In genomic region chr22:38272373-38273134, GRCh38 we compare ENCODE assay signal across 8 cellular contexts. TPM values are rescaled to one million over a fixed set of nuclear protein-coding genes. Genes with fewer than 3 reads are reported as not detected.
DNase-seq lines count a peak whose midpoint lies in the region; ATAC-seq and TF ChIP-seq lines count a peak whose summit lies in the region.

Gene TMEM184B, minus strand, starts transcription at chr22:38273010. Its CDS starts 25,049 bp downstream, at chr22:38247961.

- H3K27me3 ChIP-seq in Panc1 (ENCODE audit: control insufficient read depth, insufficient read depth, low read length) (no peaks in the 10 kb centered on the region), fibroblast of lung (ENCODE audit: control insufficient read depth, insufficient read depth, low read length) (no peaks in the 10 kb centered on the region)
- H3K27me3 ChIP-seq in naive thymus-derived CD4-positive, alpha-beta T cell (ENCODE audit: control insufficient read depth in 2 of 2, insufficient read depth in 2 of 2, low read length in 2 of 2): no peaks in the 10 kb centered on the region

- in situ Hi-C loops in Panc1 (cut with HindIII; ENCODE audit: low pct_unique_long_range_greater_than_20kb, low sequenced_read_pairs): no loop called here

- H3K27ac ChIP-seq in 22Rv1: peak within 1 kb of the TSS; percentile 73
- H3K27ac ChIP-seq in Panc1 (ENCODE audit: low read length): peak within 1 kb of the TSS; percentile 89
- H3K27ac ChIP-seq in fibroblast of lung (ENCODE audit: insufficient read depth, low read length): peak within 1 kb of the TSS; percentile 84
- H3K27ac ChIP-seq in naive thymus-derived CD4-positive, alpha-beta T cell (ENCODE audit: low read depth, low read length): peak within 1 kb of the TSS; percentile 89

- H3K9ac ChIP-seq in fibroblast of lung (ENCODE audit: insufficient read depth, low read length): peak within 1 kb of the TSS; percentile 97

- intact Hi-C loops in Panc1 (cut with micrococcal nuclease; ENCODE audit: unreplicated experiment): no loop called here
- intact Hi-C loops in activated T-helper 1 cell treated with anti-CD3 and anti-CD28 coated beads, Interleukin-12 subunit alpha, Interleukin-12 subunit beta, Interleukin-2, Interleukin-4 antibody, amounts not matched to agents 30 ng/mL and 10 ng/mL and 1 ng/mL, durations not matched to agents 14 hours and 24 hours and 36 hours (cut with micrococcal nuclease): loop anchor here (1.0 to 5.0 kb wide), 4 partner anchors 45 to 298 kb away; partner anchors contain the start of genes CSNK1E, DMC1, MAFF and PLA2G6
- intact Hi-C loops in naive thymus-derived CD4-positive, alpha-beta T cell (cut with micrococcal nuclease): loop anchor here (1.0 to 5.0 kb wide), 8 partner anchors 45 to 466 kb away; partner anchors contain the start of genes CSNK1E (in 2 of the 2), PLA2G6 (in 2 of the 2), DDX17 (in 1 of the 2) and DMC1 (in 1 of the 2)

- BruUV-seq in Panc1 (replicated peaks; lab: Mats Ljungman, UMichigan): no TSS peak

- H3K4me3 Mint-ChIP-seq in activated T-helper 1 cell treated with anti-CD3 and anti-CD28 coated beads, Interleukin-12 subunit alpha, Interleukin-12 subunit beta, Interleukin-2, Interleukin-4 antibody, amounts not matched to agents 30 ng/mL and 10 ng/mL and 1 ng/mL, durations not matched to agents 14 hours and 24 hours and 36 hours: peak within 1 kb of the TSS; percentile 87
- peak within 1 kb of the TSS; percentile 90 to 96 (median 94) for H3K4me3 Mint-ChIP-seq in naive thymus-derived CD4-positive, alpha-beta T cell
- H3K4me3 Mint-ChIP-seq in stimulated activated effector memory CD8-positive, alpha-beta T cell treated with anti-CD3 and anti-CD28 coated beads, Interleukin-12 subunit alpha, Interleukin-12 subunit beta, amount 100 ng/mL, for 72 hours: peak within 1 kb of the TSS; percentile 83

- peak within 1 kb of the TSS; percentile 68 to 77 for H3K4me3 ChIP-seq in Panc1 (ENCODE audit: low read depth in 2 of 2, low read length in 2 of 2)
- peak within 1 kb of the TSS; percentile 73 to 94 (median 86) for H3K4me3 ChIP-seq in fibroblast of lung (replicated peaks in 1 of 4; ENCODE audit: control extremely low read depth in 1 of 4, insufficient read depth in 1 of 4, low read depth in 3 of 4, low read length in 4 of 4)
- H3K4me3 ChIP-seq in naive thymus-derived CD4-positive, alpha-beta T cell (ENCODE audit: low read length): peak within 1 kb of the TSS; percentile 77

- H3K36me3 ChIP-seq in Panc1 (ENCODE audit: control insufficient read depth, insufficient read depth, low read length) (peaks cover 5% of the 10 kb centered on the region; the same call in 1 of the 2 replicates), fibroblast of lung (ENCODE audit: control insufficient read depth, insufficient read depth, low read length) (no peaks in the 10 kb centered on the region)
- peaks cover 0 to 5% (median 0%) of the 10 kb centered on the region in 3 experiments for H3K36me3 ChIP-seq in naive thymus-derived CD4-positive, alpha-beta T cell (ENCODE audit: control insufficient read depth in 2 of 3, insufficient read depth in 3 of 3, low read length in 3 of 3)

- H3K27ac Mint-ChIP-seq in activated T-helper 1 cell treated with anti-CD3 and anti-CD28 coated beads, Interleukin-12 subunit alpha, Interleukin-12 subunit beta, Interleukin-2, Interleukin-4 antibody, amounts not matched to agents 30 ng/mL and 10 ng/mL and 1 ng/mL, durations not matched to agents 14 hours and 24 hours and 36 hours: peak within 1 kb of the TSS; percentile 87
- H3K27ac Mint-ChIP-seq in naive thymus-derived CD4-positive, alpha-beta T cell: peak within 1 kb of the TSS; percentile 92 to 99 (median 96)
- peak within 1 kb of the TSS; percentile 99 for H3K27ac Mint-ChIP-seq in stimulated activated effector memory CD8-positive, alpha-beta T cell treated with anti-CD3 and anti-CD28 coated beads, Interleukin-12 subunit alpha, Interleukin-12 subunit beta, amount 100 ng/mL, for 72 hours

- peaks cover 48% of the 10 kb centered on the region for H3K79me2 ChIP-seq in fibroblast of lung (ENCODE audit: control insufficient read depth, insufficient read depth, low read length)

- no peak for DNase-seq in Panc1 (ENCODE audit: low read depth, low spot score)
- peak; percentile 82 for DNase-seq in activated T-helper 1 cell treated with anti-CD3 and anti-CD28 coated beads, Interleukin-12 subunit alpha, Interleukin-12 subunit beta, Interleukin-2, Interleukin-4 antibody, amounts not matched to agents 30 ng/mL and 10 ng/mL and 1 ng/mL, durations not matched to agents 14 hours and 24 hours and 36 hours (ENCODE audit: low spot score)
- peak; percentile 54 to 66 for DNase-seq in fibroblast of lung (ENCODE audit: low read depth in 2 of 2)
- peak; percentile 71 to 93 (median 87) for DNase-seq in naive thymus-derived CD4-positive, alpha-beta T cell
- peak; percentile 89 to 90 for DNase-seq in stimulated activated effector memory CD8-positive, alpha-beta T cell treated with anti-CD3 and anti-CD28 coated beads, Interleukin-12 subunit alpha, Interleukin-12 subunit beta, amount 100 ng/mL, for 72 hours (ENCODE audit: low spot score in 2 of 2)

- H3K36me3 Mint-ChIP-seq in activated T-helper 1 cell treated with anti-CD3 and anti-CD28 coated beads, Interleukin-12 subunit alpha, Interleukin-12 subunit beta, Interleukin-2, Interleukin-4 antibody, amounts not matched to agents 30 ng/mL and 10 ng/mL and 1 ng/mL, durations not matched to agents 14 hours and 24 hours and 36 hours (ENCODE audit: low read depth): peaks cover 4% of the 10 kb centered on the region
- no peaks in the 10 kb centered on the region for H3K36me3 Mint-ChIP-seq in naive thymus-derived CD4-positive, alpha-beta T cell
- peaks cover 13% of the 10 kb centered on the region for H3K36me3 Mint-ChIP-seq in stimulated activated effector memory CD8-positive, alpha-beta T cell treated with anti-CD3 and anti-CD28 coated beads, Interleukin-12 subunit alpha, Interleukin-12 subunit beta, amount 100 ng/mL, for 72 hours

- peaks cover 45% of the 10 kb centered on the region for H3K4me1 Mint-ChIP-seq in activated T-helper 1 cell treated with anti-CD3 and anti-CD28 coated beads, Interleukin-12 subunit alpha, Interleukin-12 subunit beta, Interleukin-2, Interleukin-4 antibody, amounts not matched to agents 30 ng/mL and 10 ng/mL and 1 ng/mL, durations not matched to agents 14 hours and 24 hours and 36 hours (ENCODE audit: low read depth)
- H3K4me1 Mint-ChIP-seq in naive thymus-derived CD4-positive, alpha-beta T cell: peaks cover 33 to 62% (median 54%) of the 10 kb centered on the region in 7 donors
- H3K4me1 Mint-ChIP-seq in stimulated activated effector memory CD8-positive, alpha-beta T cell treated with anti-CD3 and anti-CD28 coated beads, Interleukin-12 subunit alpha, Interleukin-12 subunit beta, amount 100 ng/mL, for 72 hours: peaks cover 59% of the 10 kb centered on the region

- no peaks in the 10 kb centered on the region for H3K9me3 ChIP-seq in Panc1 (ENCODE audit: control insufficient read depth, insufficient read depth, low read depth, low read length)
- no peaks in the 10 kb centered on the region for H3K9me3 ChIP-seq in fibroblast of lung (ENCODE audit: control insufficient read depth, insufficient read depth, low read depth, low read length)
- no peaks in the 10 kb centered on the region for H3K9me3 ChIP-seq in naive thymus-derived CD4-positive, alpha-beta T cell (ENCODE audit: control insufficient read depth in 2 of 3, low read length in 3 of 3)

- TF ChIP-seq CTCF in 22Rv1 (IDR thresholded peaks at IDR 0.05) (no peak), Panc1 (IDR thresholded peaks at IDR 0.05) (no peak), fibroblast of lung (conservative IDR thresholded peaks at IDR 0.05 in 1 of 2, IDR thresholded peaks at IDR 0.05 in 1 of 2; ENCODE audit: low read depth in 1 of 2, low read length in 2 of 2) (no peak)

- peak within 1 kb of the TSS; percentile 98 for H2AFZ ChIP-seq in fibroblast of lung (ENCODE audit: low read length)

- peak within 1 kb of the TSS; percentile 98 for H3K4me2 ChIP-seq in fibroblast of lung (ENCODE audit: extremely low read depth, insufficient read depth, low read length)

- H3K4me1 ChIP-seq in Panc1 (ENCODE audit: control insufficient read depth, insufficient read depth, low read length) (peaks cover 10% of the 10 kb centered on the region), fibroblast of lung (ENCODE audit: control insufficient read depth, extremely low read depth, insufficient read depth, low read length) (peaks cover 20% of the 10 kb centered on the region)
- H3K4me1 ChIP-seq in naive thymus-derived CD4-positive, alpha-beta T cell (ENCODE audit: control insufficient read depth in 2 of 2, insufficient read depth in 2 of 2, low read length in 2 of 2): peaks cover 19 to 29% of the 10 kb centered on the region in 2 donors

- H3K27me3 Mint-ChIP-seq in activated T-helper 1 cell treated with anti-CD3 and anti-CD28 coated beads, Interleukin-12 subunit alpha, Interleukin-12 subunit beta, Interleukin-2, Interleukin-4 antibody, amounts not matched to agents 30 ng/mL and 10 ng/mL and 1 ng/mL, durations not matched to agents 14 hours and 24 hours and 36 hours (ENCODE audit: insufficient read depth): peaks cover 11% of the 10 kb centered on the region
- H3K27me3 Mint-ChIP-seq in naive thymus-derived CD4-positive, alpha-beta T cell: peaks cover 0 to 8% (median 0%) of the 10 kb centered on the region in 5 donors

- no peaks in the 10 kb centered on the region for H4K20me1 ChIP-seq in fibroblast of lung (ENCODE audit: control insufficient read depth, extremely low read depth, insufficient read depth, low read length)

- H3K9me3 Mint-ChIP-seq in activated T-helper 1 cell treated with anti-CD3 and anti-CD28 coated beads, Interleukin-12 subunit alpha, Interleukin-12 subunit beta, Interleukin-2, Interleukin-4 antibody, amounts not matched to agents 30 ng/mL and 10 ng/mL and 1 ng/mL, durations not matched to agents 14 hours and 24 hours and 36 hours: no peaks in the 10 kb centered on the region
- H3K9me3 Mint-ChIP-seq in naive thymus-derived CD4-positive, alpha-beta T cell: peaks cover 0 to 3% (median 0%) of the 10 kb centered on the region in 11 donors
- no peaks in the 10 kb centered on the region for H3K9me3 Mint-ChIP-seq in stimulated activated effector memory CD8-positive, alpha-beta T cell treated with anti-CD3 and anti-CD28 coated beads, Interleukin-12 subunit alpha, Interleukin-12 subunit beta, amount 100 ng/mL, for 72 hours

- ATAC-seq in GM18498 (IDR thresholded peaks at IDR 0.05; ENCODE audit: unreplicated experiment) (peak; percentile 77), HG03280 (IDR thresholded peaks at IDR 0.05; ENCODE audit: unreplicated experiment) (peak; percentile 84), Panc1 (peak; percentile 97)
- ATAC-seq in naive thymus-derived CD4-positive, alpha-beta T cell: peak; percentile 98
- peak; percentile 96 for ATAC-seq in stimulated activated effector memory CD8-positive, alpha-beta T cell treated with anti-CD3 and anti-CD28 coated beads, Interleukin-12 subunit alpha, Interleukin-12 subunit beta, amount 100 ng/mL, for 72 hours

- POLR2A ChIA-PET in Panc1 (lab: Charles Lee): no interaction called here
- POLR2A ChIA-PET in naive thymus-derived CD4-positive, alpha-beta T cell (lab: Charles Lee): no interaction called here

- CTCF ChIA-PET in Panc1 (lab: Charles Lee): no interaction called here
- CTCF ChIA-PET in naive thymus-derived CD4-positive, alpha-beta T cell (lab: Charles Lee): no interaction called here

RNA-seq across cellular contexts. Expression of gene TMEM184B, which starts in this region (rescaled TPM):
- 54.2 TPM for total RNA-seq in Panc1 (2021; ENCODE audit: unreplicated experiment)
- polyA plus RNA-seq in Panc1 (2012; ENCODE audit: insufficient read length): 60.0 TPM
- 36.6 and 39.1 TPM in 2 replicates for total RNA-seq in activated T-helper 1 cell treated with anti-CD3 and anti-CD28 coated beads, Interleukin-12 subunit alpha, Interleukin-12 subunit beta, Interleukin-2, Interleukin-4 antibody, amounts not matched to agents 30 ng/mL and 10 ng/mL and 1 ng/mL, durations not matched to agents 14 hours and 24 hours and 36 hours
- 19.5 and 28.2 TPM in 2 replicates for total RNA-seq in fibroblast of lung
- 37.2 and 40.3 TPM in 2 replicates for polyA plus RNA-seq in fibroblast of lung
- 55.8 and 60.3 TPM in 2 replicates for polyA plus RNA-seq in fibroblast of lung (2012)
- polyA minus RNA-seq in fibroblast of lung (ENCODE audit: low replicate concordance): 82.2 and 114 TPM in 2 replicates
- 10 to 100 TPM; 26.9 to 41.3 (median 35.0) TPM for total RNA-seq in naive thymus-derived CD4-positive, alpha-beta T cell
- polyA plus RNA-seq in naive thymus-derived CD4-positive, alpha-beta T cell: 10 to 100 TPM in 1 of 2 donors, 1 to 10 TPM in 1; 9.0 to 19.5 TPM
